Comparison of ENCODE assay signal across 14 cellular contexts in the genomic region with DNA sequence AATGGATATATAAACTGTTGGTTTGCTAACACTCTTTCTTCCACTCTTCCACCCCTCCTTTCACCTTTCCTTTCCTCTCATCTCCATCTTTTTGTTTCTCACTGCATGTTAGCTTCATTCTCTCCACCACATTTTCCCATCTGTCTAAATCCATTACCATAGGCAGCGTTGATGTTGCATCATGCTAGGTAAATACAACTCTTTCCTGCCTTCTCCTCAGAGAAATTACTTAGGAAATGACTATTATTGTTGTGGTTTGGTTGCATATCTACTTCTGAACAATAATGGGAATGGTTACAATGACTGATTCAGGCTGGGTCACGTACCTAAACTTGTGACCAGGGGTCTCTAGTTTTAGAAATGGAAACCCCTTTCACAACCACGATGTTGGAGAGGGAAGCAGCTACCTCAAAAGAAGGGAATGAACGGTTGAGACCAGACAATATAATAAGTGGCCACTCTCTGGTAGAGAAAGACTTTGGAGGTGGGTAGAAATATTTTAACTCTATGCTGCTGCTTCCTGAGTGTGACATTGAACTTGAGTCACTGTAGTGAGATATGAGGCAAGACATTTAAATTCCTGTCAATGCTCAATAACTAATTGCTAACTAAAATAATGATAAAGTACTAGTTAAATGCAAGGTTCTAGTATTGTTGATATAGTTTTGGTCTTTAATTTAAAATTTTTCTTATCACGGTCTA.
DNase-seq lines count a peak whose midpoint lies in the region; ATAC-seq, FAIRE-seq and TF ChIP-seq lines count a peak whose summit lies in the region.
"Had no signal": no experiment of that assay in that cellular context is flagged by ENCODE, and none has a peak within 500 bp of the region (broad histone marks: within the 10 kb centered on the region; RNA-seq: fewer than 3 reads in every experiment).

No MANE protein-coding gene starts in this region.

- H3K4me3 ChIP-seq in fibroblast of pulmonary artery (replicated peaks; ENCODE audit: low read depth, low read length) = peak overlapping the region; percentile 39
- no peak overlapping the region for H3K4me3 ChIP-seq in dorsolateral prefrontal cortex
- H3K4me3 ChIP-seq in smooth muscle cell = no peak overlapping the region
- H3K4me3 ChIP-seq: prostate gland had no signal

- no peak overlapping the region for H3K27ac ChIP-seq in dorsolateral prefrontal cortex
- no peak overlapping the region for H3K27ac ChIP-seq in smooth muscle cell (ENCODE audit: low read depth)
- H3K27ac ChIP-seq: C4-2B, prostate gland, WERI-Rb-1 had no signal

- TF ChIP-seq CTCF in fibroblast of pulmonary artery (IDR thresholded peaks at IDR 0.05; ENCODE audit: low read length, missing control alignments) = no peak
- TF ChIP-seq CTCF in dorsolateral prefrontal cortex (IDR thresholded peaks at IDR 0.05 in 54 of 56, conservative IDR thresholded peaks at IDR 0.05 in 2 of 56; ENCODE audit: low read depth in 1 of 56, partially characterized antibody in 56 of 56) = no peak
- no peak for TF ChIP-seq CTCF in smooth muscle cell (IDR thresholded peaks at IDR 0.05; ENCODE audit: borderline replicate concordance, insufficient read depth, poor library complexity, severe bottlenecking)

- H3K27me3 ChIP-seq in dorsolateral prefrontal cortex = no peaks in the 10 kb centered on the region
- H3K27me3 ChIP-seq in smooth muscle cell (ENCODE audit: low read depth) = no peaks in the 10 kb centered on the region

- no peaks in the 10 kb centered on the region for H3K27me3 Mint-ChIP-seq in stimulated activated naive CD8-positive, alpha-beta T cell treated with anti-CD3 and anti-CD28 coated beads, Interleukin-15, amount 100 ng/mL, for 72 hours

- no peaks in the 10 kb centered on the region for H3F3A ChIP-seq in smooth muscle cell (ENCODE audit: low read depth)

- intact Hi-C loops in dorsolateral prefrontal cortex (cut with DNase I) = no loop called here

- no peak overlapping the region for H3K4me2 ChIP-seq in smooth muscle cell

- H3K9me3 ChIP-seq in smooth muscle cell (replicated peaks; ENCODE audit: low read depth) = no peaks in the 10 kb centered on the region
- H3K9me3 ChIP-seq: prostate gland had no signal

- no peak overlapping the region for H2AFZ ChIP-seq in smooth muscle cell (ENCODE audit: low read depth)

- H3K79me2 ChIP-seq in smooth muscle cell (ENCODE audit: low read depth) = no peaks in the 10 kb centered on the region

- WGBS in smooth muscle cell (ENCODE audit: low lambda C conversion rate) = 88% methylated on average over 5 of the region's 5 CpGs

- H4K20me1 ChIP-seq in smooth muscle cell (ENCODE audit: low read depth) = no peaks in the 10 kb centered on the region

- peak overlapping the region in 1 of 2 donors; percentile 13 for H3K27ac Mint-ChIP-seq in stimulated activated naive CD8-positive, alpha-beta T cell treated with anti-CD3 and anti-CD28 coated beads, Interleukin-15, amount 100 ng/mL, for 72 hours

- H3K36me3 ChIP-seq in smooth muscle cell (ENCODE audit: low read depth) = no peaks in the 10 kb centered on the region
- H3K36me3 ChIP-seq: prostate gland, WERI-Rb-1 had no signal

- peak; percentile 58 for ATAC-seq in stimulated activated naive CD8-positive, alpha-beta T cell treated with anti-CD3 and anti-CD28 coated beads, Interleukin-15, amount 100 ng/mL, for 72 hours
- ATAC-seq in stimulated activated naive CD8-positive, alpha-beta T cell treated with anti-CD3 and anti-CD28 coated beads, Interleukin-15, Interleukin-2, amounts not matched to agents 100 U/mL and 50 U/mL, for 24 hours = no peak
- ATAC-seq in HG03460 (IDR thresholded peaks at IDR 0.05; ENCODE audit: unreplicated experiment) = no peak

- no peak overlapping the region for H3K9ac ChIP-seq in smooth muscle cell (ENCODE audit: low read depth)

- H3K4me3 Mint-ChIP-seq in stimulated activated naive CD8-positive, alpha-beta T cell treated with anti-CD3 and anti-CD28 coated beads, Interleukin-15, amount 100 ng/mL, for 72 hours = no peak overlapping the region

- H3K4me1 ChIP-seq in smooth muscle cell (ENCODE audit: low read depth) = no peaks in the 10 kb centered on the region
- H3K4me1 ChIP-seq: prostate gland had no signal

- H3K9me3 Mint-ChIP-seq in stimulated activated naive CD8-positive, alpha-beta T cell treated with anti-CD3 and anti-CD28 coated beads, Interleukin-15, amount 100 ng/mL, for 72 hours = no peaks in the 10 kb centered on the region

- peak; percentile 55 for FAIRE-seq in urothelium cell line (lab: Jason Lieb, UNC)

- DNase-seq in stimulated activated naive CD8-positive, alpha-beta T cell treated with anti-CD3 and anti-CD28 coated beads, Interleukin-15, amount 100 ng/mL, for 72 hours = no peak
- no peak for DNase-seq in stimulated activated naive CD8-positive, alpha-beta T cell treated with anti-CD3 and anti-CD28 coated beads, Interleukin-15, Interleukin-2, amounts not matched to agents 100 U/mL and 50 U/mL, for 24 hours
- DNase-seq in SW 1271 (lab: John Stamatoyannopoulos, UW) = peak; percentile 30 to 73
- DNase-seq in fibroblast of pulmonary artery (ENCODE audit: low read depth) = peak; percentile 95
- DNase-seq in urothelium cell line (ENCODE audit: low spot score) = no peak
- DNase-seq in dorsolateral prefrontal cortex = no peak
- no peak for DNase-seq in smooth muscle cell (lab: John Stamatoyannopoulos, UW; ENCODE audit: unreplicated experiment)
- DNase-seq: Karpas-422; SIG-M5; stimulated activated CD4-positive, alpha-beta T cell treated with anti-CD3 and anti-CD28 coated beads, Interleukin-4, amount 100 ng/mL, for 4 hours; WERI-Rb-1 had no signal

- H3K4me1 Mint-ChIP-seq in stimulated activated naive CD8-positive, alpha-beta T cell treated with anti-CD3 and anti-CD28 coated beads, Interleukin-15, amount 100 ng/mL, for 72 hours = peaks cover 11% of the 10 kb centered on the region

Comparison
In these comparisons a context has a peak if more than half of its experiments do, and no peak if none do; other contexts are left out.
1. DNase-seq: peak in SW 1271 (2 of 2) and fibroblast of pulmonary artery (single experiment); none in stimulated activated naive CD8-positive, alpha-beta T cell treated with anti-CD3 and anti-CD28 coated beads, Interleukin-15, amount 100 ng/mL, for 72 hours (0 of 2), stimulated activated naive CD8-positive, alpha-beta T cell treated with anti-CD3 and anti-CD28 coated beads, Interleukin-15, Interleukin-2, amounts not matched to agents 100 U/mL and 50 U/mL, for 24 hours (single experiment), urothelium cell line (single experiment), dorsolateral prefrontal cortex (0 of 10) and smooth muscle cell (single experiment).